Comparison of ENCODE assay signal across 8 cellular contexts in the genomic region with DNA sequence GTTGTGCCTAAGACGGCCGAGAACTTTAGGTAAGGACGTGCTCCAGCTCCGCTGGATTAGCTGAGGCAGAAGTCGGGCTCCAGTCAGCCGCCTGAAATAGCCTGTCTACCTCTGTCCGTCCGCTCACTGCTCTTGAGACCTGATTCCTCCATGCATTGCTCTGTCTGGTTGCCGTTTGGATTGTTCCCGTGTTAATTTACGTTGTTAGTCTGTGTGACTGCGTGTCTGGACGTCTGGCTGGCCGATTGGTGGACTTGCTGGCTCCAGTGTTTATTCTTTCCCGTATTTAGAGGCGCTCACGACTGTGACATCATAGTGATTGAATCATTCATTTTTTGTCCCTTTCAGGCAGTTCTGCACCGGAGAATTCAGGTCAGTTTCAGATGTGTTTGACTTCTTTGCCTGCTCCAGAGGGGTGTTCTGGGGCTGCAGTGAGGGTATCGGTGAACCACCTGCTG. TPM values are rescaled to one million over a fixed set of nuclear protein-coding genes. Genes with fewer than 3 reads are reported as not detected.
DNase-seq lines count a peak whose midpoint lies in the region; ATAC-seq lines count a peak whose summit lies in the region.

No MANE protein-coding gene starts in this region.

- peak overlapping the region; percentile 93 for H3K27ac ChIP-seq in muscle layer of duodenum (ENCODE audit: low read length)

- H3K27me3 ChIP-seq in MG63 (no peaks in the 10 kb centered on the region), muscle layer of duodenum (ENCODE audit: low read depth, low read length) (no peaks in the 10 kb centered on the region)

- no peak for DNase-seq in MG63
- DNase-seq in dermis blood vessel endothelial cell = peak; percentile 32
- no peak for DNase-seq in effector CD8-positive, alpha-beta T cell (lab: John Stamatoyannopoulos, UW)
- no peak for DNase-seq in epidermal melanocyte (ENCODE audit: insufficient read length, low spot score)
- no peak for DNase-seq in stimulated activated CD4-positive, alpha-beta T cell treated with anti-CD3 and anti-CD28 coated beads, Interleukin-2, amount 100 ng/mL, for 24 hours

- H3K9me3 ChIP-seq in MG63 (no peaks in the 10 kb centered on the region), muscle layer of duodenum (ENCODE audit: control insufficient read depth in 1 of 2, low read length in 2 of 2) (no peaks in the 10 kb centered on the region)

- ATAC-seq in GM19324 (IDR thresholded peaks at IDR 0.05; ENCODE audit: low FRiP score, unreplicated experiment) = peak; percentile 1
- ATAC-seq in HG03097 (IDR thresholded peaks at IDR 0.05; ENCODE audit: low FRiP score, unreplicated experiment) = no peak

- peak overlapping the region; percentile 88 for H3K4me3 ChIP-seq in MG63
- H3K4me3 ChIP-seq in muscle layer of duodenum (ENCODE audit: low read depth in 1 of 2, low read length in 2 of 2) = peak overlapping the region; percentile 93 to 95

- peaks cover 4 to 15% of the 10 kb centered on the region in 2 donors for H3K4me1 ChIP-seq in muscle layer of duodenum (ENCODE audit: control insufficient read depth in 1 of 2, insufficient read depth in 2 of 2, low read length in 2 of 2)

- H3K36me3 ChIP-seq in MG63 = peaks cover 51% of the 10 kb centered on the region
- peaks cover 3 to 24% of the 10 kb centered on the region in 2 donors for H3K36me3 ChIP-seq in muscle layer of duodenum (ENCODE audit: control insufficient read depth in 1 of 2, insufficient read depth in 2 of 2, low read length in 2 of 2)

RNA-seq across cellular contexts. Expression of a gene that starts 0.7 kb away (rescaled TPM):
- 79.5 and 110 TPM in 2 replicates for total RNA-seq in MG63 (2014; rRNA removed; shearing (Covaris generic); ENCODE audit: low replicate concordance)
- 22.6 and 26.8 TPM in 2 replicates for total RNA-seq in dermis blood vessel endothelial cell

RNA-seq across cellular contexts. Expression of a gene that starts 23.3 kb away (rescaled TPM):
- total RNA-seq in MG63 (2014; rRNA removed; shearing (Covaris generic); ENCODE audit: low replicate concordance) = 1,830 and 1,912 TPM in 2 replicates
- 555 and 1,168 TPM in 2 replicates for total RNA-seq in dermis blood vessel endothelial cell
